11 cellular contexts compared by ENCODE assay signal in the genomic region with DNA sequence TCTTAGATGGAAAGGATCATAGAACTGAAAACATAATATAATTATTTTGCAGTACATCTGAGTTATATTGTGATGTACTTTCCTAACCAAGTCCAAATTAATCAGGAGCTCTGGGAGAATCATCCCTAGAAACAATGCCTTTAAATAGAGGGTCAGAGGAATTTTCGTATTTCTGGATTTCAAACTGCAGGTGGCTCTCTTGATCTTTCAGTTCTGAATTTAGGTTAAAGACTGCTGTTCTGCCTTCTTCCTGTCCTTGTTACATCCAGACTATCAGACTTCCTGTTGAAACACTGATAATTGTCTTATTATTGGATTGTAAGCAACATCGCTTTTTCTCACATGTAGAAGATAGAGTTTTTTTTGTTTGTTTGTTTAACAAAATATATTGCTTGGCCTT.
DNase-seq lines count a peak whose midpoint lies in the region; TF ChIP-seq lines count a peak whose summit lies in the region.
"Had no signal": no experiment of that assay in that cellular context is flagged by ENCODE, and none has a peak within 500 bp of the region (broad histone marks: within the 10 kb centered on the region; RNA-seq: fewer than 3 reads in every experiment).

No MANE protein-coding gene starts in this region.

- no peaks in the 10 kb centered on the region for H3K9me3 ChIP-seq in spleen
- H3K9me3 ChIP-seq: esophagus muscularis mucosa had no signal

- H3K9ac ChIP-seq in mesendoderm (ENCODE audit: low read length), result no peak overlapping the region

- CTCF ChIA-PET in HEK293T (lab: Yijun Ruan, JAX), result interaction anchor here (0.6 kb wide), 1 partner anchor 713 kb away, joined by 6 read pairs; no protein-coding TSS in a partner anchor

- no peak overlapping the region for H2BK120ac ChIP-seq in mesendoderm (ENCODE audit: low read depth, low read length)

- no peaks in the 10 kb centered on the region for H3K27me3 ChIP-seq in H7 (ENCODE audit: control insufficient read depth, insufficient read depth, low read length)
- H3K27me3 ChIP-seq in mesendoderm (ENCODE audit: insufficient read depth, low read length, poor library complexity), result no peaks in the 10 kb centered on the region
- H3K27me3 ChIP-seq in spleen (replicated peaks in 1 of 7), result no peaks in the 10 kb centered on the region
- H3K27me3 ChIP-seq: esophagus muscularis mucosa had no signal

- no peak overlapping the region for H3K4me2 ChIP-seq in mesendoderm (ENCODE audit: low read length)

- no peaks in the 10 kb centered on the region for H3K79me1 ChIP-seq in mesendoderm (ENCODE audit: low read length)

- H2BK15ac ChIP-seq in mesendoderm (replicated peaks; ENCODE audit: low read depth), result no peak overlapping the region

- H2AK5ac ChIP-seq in mesendoderm (ENCODE audit: low read length), result no peak overlapping the region

- TF ChIP-seq POLR2A in spleen (IDR thresholded peaks at IDR 0.05), result no peak

- intact Hi-C loops in spleen (cut with DNase I; ENCODE audit: low total_unique reads), result no loop called here

- H3K4me3 ChIP-seq in H7 (ENCODE audit: insufficient read depth, low read depth, low read length) (no peak overlapping the region), mesendoderm (ENCODE audit: low read length) (no peak overlapping the region), spleen (no peak overlapping the region)
- H3K4me3 ChIP-seq: esophagus muscularis mucosa had no signal

- H3K36me3 ChIP-seq in H7 (replicated peaks; ENCODE audit: control insufficient read depth, insufficient read depth, low read length), result no peaks in the 10 kb centered on the region
- H3K36me3 ChIP-seq in mesendoderm (ENCODE audit: control insufficient read depth, insufficient read depth, low read length), result no peaks in the 10 kb centered on the region
- H3K36me3 ChIP-seq in spleen, result no peaks in the 10 kb centered on the region
- H3K36me3 ChIP-seq: esophagus muscularis mucosa had no signal

- WGBS in mesendoderm (ENCODE audit: extremely low coverage, insufficient coverage, low lambda C conversion rate), result no CpG with 5 or more reads among the region's 2 CpGs
- WGBS in spleen, 5 donors, result 51 to 73% (median 63%) methylated on average over 2 of the region's 2 CpGs

- no peak overlapping the region for H4K8ac ChIP-seq in mesendoderm (ENCODE audit: low read depth, low read length)

- H3K18ac ChIP-seq in mesendoderm (ENCODE audit: low read length), result no peak overlapping the region

- no peak overlapping the region for H3K23ac ChIP-seq in mesendoderm (ENCODE audit: low read length)

- H3K79me2 ChIP-seq in mesendoderm (ENCODE audit: control insufficient read depth, insufficient read depth, low read length), result no peaks in the 10 kb centered on the region

- no peak overlapping the region for H3K27ac ChIP-seq in mesendoderm (ENCODE audit: low read depth, low read length)
- no peak overlapping the region for H3K27ac ChIP-seq in spleen
- H3K27ac ChIP-seq: esophagus muscularis mucosa had no signal

- H3K4ac ChIP-seq in mesendoderm (ENCODE audit: low read depth, low read length), result no peak overlapping the region

- no peaks in the 10 kb centered on the region for H3K4me1 ChIP-seq in mesendoderm (ENCODE audit: control insufficient read depth, low read depth, low read length)
- H3K4me1 ChIP-seq in spleen, result no peaks in the 10 kb centered on the region
- H3K4me1 ChIP-seq: esophagus muscularis mucosa had no signal

- POLR2A ChIA-PET in HEK293T (lab: Yijun Ruan, JAX), result no interaction called here

- H4K5ac ChIP-seq in mesendoderm (ENCODE audit: low read length), result no peak overlapping the region

- no peak overlapping the region for H3K56ac ChIP-seq in mesendoderm (ENCODE audit: low read length)

- DNase-seq in H7 (peak; percentile 39), NCI-H1694 (lab: John Stamatoyannopoulos, UW) (peak; percentile 14), amniotic epithelial cell (ENCODE audit: low read depth) (peak; percentile 40), mesendoderm (peak; percentile 52), spleen (no peak), HEK293T (ENCODE audit: extremely low spot score) (no peak), C1 segment of cervical spinal cord (lab: John Stamatoyannopoulos, UW) (no peak)
- DNase-seq in stimulated activated naive CD4-positive, alpha-beta T cell (lab: John Stamatoyannopoulos, UW), result no peak
- DNase-seq: activated gamma-delta T cell treated with Interleukin-2 at 50 U/mL for 16 hours, NCI-H446 treated with DMSO at 0.1 percent for 48 hours had no signal

- H2BK5ac ChIP-seq in mesendoderm (ENCODE audit: low read length), result no peak overlapping the region

- TF ChIP-seq CTCF in spleen (IDR thresholded peaks at IDR 0.05 in 8 of 11, conservative IDR thresholded peaks at IDR 0.05 in 3 of 11), result peak in 1 of 11 experiments; percentile 8

TF ChIP-seq in HEK293T, 16 proteins besides CTCF, POLR2A, EP300 and RAD21:
- TF ChIP-seq FOXA1 (IDR thresholded peaks at IDR 0.05), result no peak
- TF ChIP-seq CTBP1 (IDR thresholded peaks at IDR 0.05; ENCODE audit: borderline replicate concordance), result no peak
- no peak for TF ChIP-seq ARNT (IDR thresholded peaks at IDR 0.05)
- no peak for TF ChIP-seq BHLHE40 (IDR thresholded peaks at IDR 0.05; ENCODE audit: borderline replicate concordance)
- TF ChIP-seq NFRKB (IDR thresholded peaks at IDR 0.05), result no peak
- no peak for TF ChIP-seq ZNF384 (IDR thresholded peaks at IDR 0.05)
- TF ChIP-seq, protein P1, sequence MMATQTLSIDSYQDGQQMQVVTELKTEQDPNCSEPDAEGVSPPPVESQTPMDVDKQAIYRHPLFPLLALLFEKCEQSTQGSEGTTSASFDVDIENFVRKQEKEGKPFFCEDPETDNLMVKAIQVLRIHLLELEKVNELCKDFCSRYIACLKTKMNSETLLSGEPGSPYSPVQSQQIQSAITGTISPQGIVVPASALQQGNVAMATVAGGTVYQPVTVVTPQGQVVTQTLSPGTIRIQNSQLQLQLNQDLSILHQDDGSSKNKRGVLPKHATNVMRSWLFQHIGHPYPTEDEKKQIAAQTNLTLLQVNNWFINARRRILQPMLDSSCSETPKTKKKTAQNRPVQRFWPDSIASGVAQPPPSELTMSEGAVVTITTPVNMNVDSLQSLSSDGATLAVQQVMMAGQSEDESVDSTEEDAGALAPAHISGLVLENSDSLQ (IDR thresholded peaks at IDR 0.05), result no peak
- no peak for TF ChIP-seq TARDBP (IDR thresholded peaks at IDR 0.05)
- no peak for TF ChIP-seq L3MBTL2 (conservative IDR thresholded peaks at IDR 0.05)
- no peak for TF ChIP-seq FOXK2 (IDR thresholded peaks at IDR 0.05)
- no peak for TF ChIP-seq FOXM1 (IDR thresholded peaks at IDR 0.05; ENCODE audit: borderline replicate concordance)
- no peak for TF ChIP-seq ELF4 (IDR thresholded peaks at IDR 0.05)
- no peak for TF ChIP-seq SUZ12 (IDR thresholded peaks at IDR 0.05)
- TF ChIP-seq LEF1 (IDR thresholded peaks at IDR 0.05; ENCODE audit: borderline replicate concordance), result no peak
- TF ChIP-seq SP1 (IDR thresholded peaks at IDR 0.05), result no peak
- no peak for TF ChIP-seq HDGF (IDR thresholded peaks at IDR 0.05; ENCODE audit: borderline replicate concordance)

Comparison
In these comparisons a context has a peak if more than half of its experiments do, and no peak if none do; other contexts are left out.
1. DNase-seq: peak in H7 (single experiment), NCI-H1694 (single experiment), amniotic epithelial cell (single experiment) and mesendoderm (single experiment); none in spleen (single experiment), HEK293T (single experiment), C1 segment of cervical spinal cord (0 of 14) and stimulated activated naive CD4-positive, alpha-beta T cell (0 of 6).